15 cellular contexts compared by ENCODE assay signal in genomic region chr10:8065651-8066050, GRCh38. TPM values are rescaled to one million over a fixed set of nuclear protein-coding genes. Genes with fewer than 3 reads are reported as not detected.
DNase-seq lines count a peak whose midpoint lies in the region; ATAC-seq and TF ChIP-seq lines count a peak whose summit lies in the region.
"Had no signal": no experiment of that assay in that cellular context is flagged by ENCODE, and none has a peak within 500 bp of the region (broad histone marks: within the 10 kb centered on the region; RNA-seq: fewer than 3 reads in every experiment).

No MANE protein-coding gene starts in this region.

- H3K9me3 ChIP-seq in mesenchymal stem cell (ENCODE audit: control insufficient read depth, low read length) (no peaks in the 10 kb centered on the region), tibial artery (no peaks in the 10 kb centered on the region)
- H3K9me3 ChIP-seq: upper lobe of left lung had no signal

- TF ChIP-seq CTCF in tibial artery (IDR thresholded peaks at IDR 0.05) = no peak

- no peaks in the 10 kb centered on the region for H3K9me3 Mint-ChIP-seq in activated naive CD8-positive, alpha-beta T cell treated with anti-CD3 and anti-CD28 coated beads, Interleukin-2, amount 50 U/mL, for 24 hours
- H3K9me3 Mint-ChIP-seq: naive B cell had no signal

- ATAC-seq in activated CD4-positive, CD25-positive, alpha-beta regulatory T cell treated with anti-CD3 and anti-CD28 coated beads, Interleukin-2, amount 50 U/mL, for 24 hours = peak; percentile 58 to 66
- no peak for ATAC-seq in activated naive CD8-positive, alpha-beta T cell treated with anti-CD3 and anti-CD28 coated beads, Interleukin-2, amount 50 U/mL, for 24 hours

- peak overlapping the region; percentile 91 for H3K27ac Mint-ChIP-seq in activated naive CD8-positive, alpha-beta T cell treated with anti-CD3 and anti-CD28 coated beads, Interleukin-2, amount 50 U/mL, for 24 hours

- no peak overlapping the region for H4K91ac ChIP-seq in mesenchymal stem cell (ENCODE audit: low read length)

- no peak overlapping the region for H3K4me2 ChIP-seq in mesenchymal stem cell (ENCODE audit: low read length, poor library complexity, severe bottlenecking)

- H3K4ac ChIP-seq in mesenchymal stem cell (ENCODE audit: low read depth in 1 of 2, low read length in 2 of 2) = no peak overlapping the region

- H2AFZ ChIP-seq in mesenchymal stem cell (ENCODE audit: low read depth, low read length) = no peak overlapping the region

- H2BK15ac ChIP-seq in mesenchymal stem cell (ENCODE audit: low read depth, poor library complexity, severe bottlenecking) = no peak overlapping the region

- H3K4me3 Mint-ChIP-seq in activated naive CD8-positive, alpha-beta T cell treated with anti-CD3 and anti-CD28 coated beads, Interleukin-2, amount 50 U/mL, for 24 hours = peak overlapping the region; percentile 72
- H3K4me3 Mint-ChIP-seq: naive B cell had no signal

- H3K23ac ChIP-seq in mesenchymal stem cell (ENCODE audit: low read length in 2 of 2) = no peak overlapping the region

- H3K18ac ChIP-seq in mesenchymal stem cell (ENCODE audit: low read depth in 1 of 2, low read length in 2 of 2) = no peak overlapping the region

- peaks cover 43 to 74% of the 10 kb centered on the region in 2 experiments for H3K27me3 ChIP-seq in mesenchymal stem cell (ENCODE audit: control insufficient read depth in 1 of 2, insufficient read depth in 1 of 2, low read length in 2 of 2)
- H3K27me3 ChIP-seq in tibial artery = peaks cover 0 to 59% of the 10 kb centered on the region in 2 donors

- H3K79me1 ChIP-seq in mesenchymal stem cell (replicated peaks; ENCODE audit: low read length, poor library complexity, severe bottlenecking) = no peaks in the 10 kb centered on the region

- no peak overlapping the region for H2AK5ac ChIP-seq in mesenchymal stem cell (ENCODE audit: low read length, severe bottlenecking)

- intact Hi-C loops in tibial artery (cut with DNase I; ENCODE audit: low total_unique reads) = no loop called here

- H3K27me3 Mint-ChIP-seq in activated naive CD8-positive, alpha-beta T cell treated with anti-CD3 and anti-CD28 coated beads, Interleukin-2, amount 50 U/mL, for 24 hours = no peaks in the 10 kb centered on the region

- H3K27ac ChIP-seq in mesenchymal stem cell (ENCODE audit: low read length, poor library complexity, severe bottlenecking) (no peak overlapping the region), tibial artery (no peak overlapping the region)

- H3K36me3 ChIP-seq in mesenchymal stem cell (ENCODE audit: control insufficient read depth in 1 of 2, insufficient read depth in 2 of 2, low read depth in 1 of 2, low read length in 2 of 2) = no peaks in the 10 kb centered on the region
- no peaks in the 10 kb centered on the region for H3K36me3 ChIP-seq in tibial artery

- no peak overlapping the region for H2BK5ac ChIP-seq in mesenchymal stem cell (ENCODE audit: low read depth, low read length, poor library complexity, severe bottlenecking)

- H3K14ac ChIP-seq in mesenchymal stem cell (ENCODE audit: low read length in 2 of 2) = no peak overlapping the region

- H2BK120ac ChIP-seq in mesenchymal stem cell (ENCODE audit: low read depth, low read length) = no peak overlapping the region

- H3K4me1 ChIP-seq in mesenchymal stem cell (ENCODE audit: control insufficient read depth, insufficient read depth, low read depth, low read length) = peaks cover 1% of the 10 kb centered on the region
- H3K4me1 ChIP-seq in tibial artery = peaks cover 0 to 3% (median 0%) of the 10 kb centered on the region in 4 donors

- DNase-seq in activated CD4-positive, CD25-positive, alpha-beta regulatory T cell (lab: John Stamatoyannopoulos, UW) = no peak
- DNase-seq in HT1080 (ENCODE audit: low read depth) = peak; percentile 67
- no peak for DNase-seq in activated naive CD8-positive, alpha-beta T cell treated with anti-CD3 and anti-CD28 coated beads, Interleukin-2, amount 50 U/mL, for 24 hours
- peak; percentile 41 for DNase-seq in mesenchymal stem cell
- DNase-seq in tibial artery = no peak
- no peak for DNase-seq in amniotic stem cell (lab: John Stamatoyannopoulos, UW)
- no peak for DNase-seq in NCI-H524 (lab: John Stamatoyannopoulos, UW)
- DNase-seq: 8988T, DMS 273 treated with DMSO at 0.1 percent for 48 hours, erythroblast, naive B cell, T-helper 9 cell, upper lobe of left lung had no signal

- no CpG with 5 or more reads among the region's 2 CpGs for WGBS in mesenchymal stem cell

- no peak overlapping the region for H3K9ac ChIP-seq in mesenchymal stem cell (ENCODE audit: low read length)

- H3K4me1 Mint-ChIP-seq in activated naive CD8-positive, alpha-beta T cell treated with anti-CD3 and anti-CD28 coated beads, Interleukin-2, amount 50 U/mL, for 24 hours = peaks cover 97% of the 10 kb centered on the region

- H4K8ac ChIP-seq in mesenchymal stem cell (ENCODE audit: low read length) = no peak overlapping the region

- peaks cover 83% of the 10 kb centered on the region for H3K36me3 Mint-ChIP-seq in activated naive CD8-positive, alpha-beta T cell treated with anti-CD3 and anti-CD28 coated beads, Interleukin-2, amount 50 U/mL, for 24 hours (ENCODE audit: low read depth)

- no peak overlapping the region for H2BK12ac ChIP-seq in mesenchymal stem cell (ENCODE audit: low read length in 2 of 2)

- no peak overlapping the region for H3K4me3 ChIP-seq in mesenchymal stem cell (ENCODE audit: insufficient read depth in 1 of 2, low read depth in 1 of 2, low read length in 2 of 2)
- no peak overlapping the region for H3K4me3 ChIP-seq in tibial artery
- H3K4me3 ChIP-seq: skin epidermis, upper lobe of left lung had no signal

RNA-seq across cellular contexts. Expression of gene GATA3, which starts 11.2 kb away (rescaled TPM):
- total RNA-seq in HT1080 (2014; rRNA removed; shearing (Covaris generic)) = 0.68 and 1.2 TPM in 2 replicates
- polyA plus RNA-seq in HT1080 (2015; cell fraction: cytosol; rRNA removed) = 5.2 and 6.9 TPM in 2 replicates
- polyA plus RNA-seq in HT1080 (2015; cell fraction: nucleus; rRNA removed) = 7.0 and 8.6 TPM in 2 replicates
- polyA plus RNA-seq in mesenchymal stem cell (2013, experiment 1 of 2) = 8.4 TPM
- 8.8 TPM for polyA plus RNA-seq in mesenchymal stem cell (2013, experiment 2 of 2)

Comparison
In these comparisons a context has a peak if more than half of its experiments do, and no peak if none do; other contexts are left out.
1. DNase-seq: peak in HT1080 (single experiment) and mesenchymal stem cell (single experiment); none in activated CD4-positive, CD25-positive, alpha-beta regulatory T cell (0 of 4), activated naive CD8-positive, alpha-beta T cell treated with anti-CD3 and anti-CD28 coated beads, Interleukin-2, amount 50 U/mL, for 24 hours (single experiment), tibial artery (0 of 2), amniotic stem cell (single experiment) and NCI-H524 (0 of 2).